ENCODE assay signal across 1 cellular context in the genomic region with DNA sequence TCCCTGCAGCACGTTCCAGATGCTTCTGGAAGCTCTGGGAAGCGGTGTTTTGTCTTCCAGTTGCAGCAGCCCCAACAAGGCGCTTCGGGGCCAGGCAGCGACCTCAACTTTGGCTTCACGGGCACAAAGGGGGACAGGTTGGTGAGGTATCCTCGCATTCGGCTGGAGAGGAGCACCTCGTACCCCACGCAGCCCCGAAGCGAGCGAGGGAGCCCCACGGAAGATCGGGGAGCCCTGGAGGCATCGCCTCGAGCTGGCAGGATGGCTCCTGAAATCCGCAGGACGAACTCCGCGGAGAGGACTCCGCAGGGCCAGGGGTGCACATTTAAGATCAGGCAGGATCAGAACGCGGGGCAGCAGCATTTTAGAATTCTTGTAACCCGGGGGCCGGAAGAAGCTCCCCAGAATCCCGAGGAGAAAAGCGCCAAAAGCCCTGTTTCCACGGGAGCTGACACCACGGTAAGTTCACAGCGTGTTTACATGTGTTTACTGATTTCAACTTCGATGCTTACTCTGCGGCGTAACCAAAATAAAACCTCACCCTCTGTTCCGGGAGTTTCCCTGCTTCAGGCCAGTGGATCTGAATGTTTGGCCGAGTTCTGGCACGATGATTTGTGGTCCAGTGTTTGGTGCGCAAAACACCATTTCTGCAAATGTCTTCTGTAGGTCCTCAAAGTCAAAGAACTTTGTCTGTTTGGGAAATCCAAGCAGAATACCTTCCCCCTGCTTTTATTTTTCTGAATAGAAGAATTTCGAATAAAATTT.
TF ChIP-seq lines count a peak whose summit lies in the region.

No MANE protein-coding gene starts in this region.

TF ChIP-seq in GM23338, 12 proteins besides CTCF, POLR2A, EP300 and RAD21:
- no peak for TF ChIP-seq EZH2phosphoT487 (IDR thresholded peaks at IDR 0.05; ENCODE audit: unreplicated experiment)
- TF ChIP-seq, protein P1, sequence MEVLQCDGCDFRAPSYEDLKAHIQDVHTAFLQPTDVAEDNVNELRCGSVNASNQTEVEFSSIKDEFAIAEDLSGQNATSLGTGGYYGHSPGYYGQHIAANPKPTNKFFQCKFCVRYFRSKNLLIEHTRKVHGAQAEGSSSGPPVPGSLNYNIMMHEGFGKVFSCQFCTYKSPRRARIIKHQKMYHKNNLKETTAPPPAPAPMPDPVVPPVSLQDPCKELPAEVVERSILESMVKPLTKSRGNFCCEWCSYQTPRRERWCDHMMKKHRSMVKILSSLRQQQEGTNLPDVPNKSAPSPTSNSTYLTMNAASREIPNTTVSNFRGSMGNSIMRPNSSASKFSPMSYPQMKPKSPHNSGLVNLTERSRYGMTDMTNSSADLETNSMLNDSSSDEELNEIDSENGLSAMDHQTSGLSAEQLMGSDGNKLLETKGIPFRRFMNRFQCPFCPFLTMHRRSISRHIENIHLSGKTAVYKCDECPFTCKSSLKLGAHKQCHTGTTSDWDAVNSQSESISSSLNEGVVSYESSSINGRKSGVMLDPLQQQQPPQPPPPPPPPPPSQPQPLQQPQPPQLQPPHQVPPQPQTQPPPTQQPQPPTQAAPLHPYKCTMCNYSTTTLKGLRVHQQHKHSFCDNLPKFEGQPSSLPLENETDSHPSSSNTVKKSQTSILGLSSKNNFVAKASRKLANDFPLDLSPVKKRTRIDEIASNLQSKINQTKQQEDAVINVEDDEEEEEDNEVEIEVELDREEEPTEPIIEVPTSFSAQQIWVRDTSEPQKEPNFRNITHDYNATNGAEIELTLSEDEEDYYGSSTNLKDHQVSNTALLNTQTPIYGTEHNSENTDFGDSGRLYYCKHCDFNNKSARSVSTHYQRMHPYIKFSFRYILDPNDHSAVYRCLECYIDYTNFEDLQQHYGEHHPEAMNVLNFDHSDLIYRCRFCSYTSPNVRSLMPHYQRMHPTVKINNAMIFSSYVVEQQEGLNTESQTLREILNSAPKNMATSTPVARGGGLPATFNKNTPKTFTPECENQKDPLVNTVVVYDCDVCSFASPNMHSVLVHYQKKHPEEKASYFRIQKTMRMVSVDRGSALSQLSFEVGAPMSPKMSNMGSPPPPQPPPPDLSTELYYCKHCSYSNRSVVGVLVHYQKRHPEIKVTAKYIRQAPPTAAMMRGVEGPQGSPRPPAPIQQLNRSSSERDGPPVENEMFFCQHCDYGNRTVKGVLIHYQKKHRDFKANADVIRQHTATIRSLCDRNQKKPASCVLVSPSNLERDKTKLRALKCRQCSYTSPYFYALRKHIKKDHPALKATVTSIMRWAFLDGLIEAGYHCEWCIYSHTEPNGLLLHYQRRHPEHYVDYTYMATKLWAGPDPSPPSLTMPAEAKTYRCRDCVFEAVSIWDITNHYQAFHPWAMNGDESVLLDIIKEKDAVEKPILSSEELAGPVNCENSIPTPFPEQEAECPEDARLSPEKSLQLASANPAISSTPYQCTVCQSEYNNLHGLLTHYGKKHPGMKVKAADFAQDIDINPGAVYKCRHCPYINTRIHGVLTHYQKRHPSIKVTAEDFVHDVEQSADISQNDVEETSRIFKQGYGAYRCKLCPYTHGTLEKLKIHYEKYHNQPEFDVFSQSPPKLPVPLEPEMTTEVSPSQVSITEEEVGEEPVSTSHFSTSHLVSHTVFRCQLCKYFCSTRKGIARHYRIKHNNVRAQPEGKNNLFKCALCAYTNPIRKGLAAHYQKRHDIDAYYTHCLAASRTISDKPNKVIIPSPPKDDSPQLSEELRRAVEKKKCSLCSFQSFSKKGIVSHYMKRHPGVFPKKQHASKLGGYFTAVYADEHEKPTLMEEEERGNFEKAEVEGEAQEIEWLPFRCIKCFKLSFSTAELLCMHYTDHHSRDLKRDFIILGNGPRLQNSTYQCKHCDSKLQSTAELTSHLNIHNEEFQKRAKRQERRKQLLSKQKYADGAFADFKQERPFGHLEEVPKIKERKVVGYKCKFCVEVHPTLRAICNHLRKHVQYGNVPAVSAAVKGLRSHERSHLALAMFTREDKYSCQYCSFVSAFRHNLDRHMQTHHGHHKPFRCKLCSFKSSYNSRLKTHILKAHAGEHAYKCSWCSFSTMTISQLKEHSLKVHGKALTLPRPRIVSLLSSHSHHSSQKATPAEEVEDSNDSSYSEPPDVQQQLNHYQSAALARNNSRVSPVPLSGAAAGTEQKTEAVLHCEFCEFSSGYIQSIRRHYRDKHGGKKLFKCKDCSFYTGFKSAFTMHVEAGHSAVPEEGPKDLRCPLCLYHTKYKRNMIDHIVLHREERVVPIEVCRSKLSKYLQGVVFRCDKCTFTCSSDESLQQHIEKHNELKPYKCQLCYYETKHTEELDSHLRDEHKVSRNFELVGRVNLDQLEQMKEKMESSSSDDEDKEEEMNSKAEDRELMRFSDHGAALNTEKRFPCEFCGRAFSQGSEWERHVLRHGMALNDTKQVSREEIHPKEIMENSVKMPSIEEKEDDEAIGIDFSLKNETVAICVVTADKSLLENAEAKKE (CRISPR knock-in tag; IDR thresholded peaks at IDR 0.05), result no peak
- TF ChIP-seq, protein P2, sequence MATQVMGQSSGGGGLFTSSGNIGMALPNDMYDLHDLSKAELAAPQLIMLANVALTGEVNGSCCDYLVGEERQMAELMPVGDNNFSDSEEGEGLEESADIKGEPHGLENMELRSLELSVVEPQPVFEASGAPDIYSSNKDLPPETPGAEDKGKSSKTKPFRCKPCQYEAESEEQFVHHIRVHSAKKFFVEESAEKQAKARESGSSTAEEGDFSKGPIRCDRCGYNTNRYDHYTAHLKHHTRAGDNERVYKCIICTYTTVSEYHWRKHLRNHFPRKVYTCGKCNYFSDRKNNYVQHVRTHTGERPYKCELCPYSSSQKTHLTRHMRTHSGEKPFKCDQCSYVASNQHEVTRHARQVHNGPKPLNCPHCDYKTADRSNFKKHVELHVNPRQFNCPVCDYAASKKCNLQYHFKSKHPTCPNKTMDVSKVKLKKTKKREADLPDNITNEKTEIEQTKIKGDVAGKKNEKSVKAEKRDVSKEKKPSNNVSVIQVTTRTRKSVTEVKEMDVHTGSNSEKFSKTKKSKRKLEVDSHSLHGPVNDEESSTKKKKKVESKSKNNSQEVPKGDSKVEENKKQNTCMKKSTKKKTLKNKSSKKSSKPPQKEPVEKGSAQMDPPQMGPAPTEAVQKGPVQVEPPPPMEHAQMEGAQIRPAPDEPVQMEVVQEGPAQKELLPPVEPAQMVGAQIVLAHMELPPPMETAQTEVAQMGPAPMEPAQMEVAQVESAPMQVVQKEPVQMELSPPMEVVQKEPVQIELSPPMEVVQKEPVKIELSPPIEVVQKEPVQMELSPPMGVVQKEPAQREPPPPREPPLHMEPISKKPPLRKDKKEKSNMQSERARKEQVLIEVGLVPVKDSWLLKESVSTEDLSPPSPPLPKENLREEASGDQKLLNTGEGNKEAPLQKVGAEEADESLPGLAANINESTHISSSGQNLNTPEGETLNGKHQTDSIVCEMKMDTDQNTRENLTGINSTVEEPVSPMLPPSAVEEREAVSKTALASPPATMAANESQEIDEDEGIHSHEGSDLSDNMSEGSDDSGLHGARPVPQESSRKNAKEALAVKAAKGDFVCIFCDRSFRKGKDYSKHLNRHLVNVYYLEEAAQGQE (IDR thresholded peaks at IDR 0.05; ENCODE audit: unreplicated experiment), result no peak
- no peak for TF ChIP-seq EZH2 (IDR thresholded peaks at IDR 0.05; ENCODE audit: low read depth, unreplicated experiment)
- TF ChIP-seq JUNB (IDR thresholded peaks at IDR 0.05; ENCODE audit: unreplicated experiment), result no peak
- no peak for TF ChIP-seq ZNF114 (CRISPR knock-in tag; IDR thresholded peaks at IDR 0.05)
- TF ChIP-seq CREB1 (CRISPR knock-in tag; IDR thresholded peaks at IDR 0.05; ENCODE audit: low read depth), result no peak
- TF ChIP-seq, protein P3, sequence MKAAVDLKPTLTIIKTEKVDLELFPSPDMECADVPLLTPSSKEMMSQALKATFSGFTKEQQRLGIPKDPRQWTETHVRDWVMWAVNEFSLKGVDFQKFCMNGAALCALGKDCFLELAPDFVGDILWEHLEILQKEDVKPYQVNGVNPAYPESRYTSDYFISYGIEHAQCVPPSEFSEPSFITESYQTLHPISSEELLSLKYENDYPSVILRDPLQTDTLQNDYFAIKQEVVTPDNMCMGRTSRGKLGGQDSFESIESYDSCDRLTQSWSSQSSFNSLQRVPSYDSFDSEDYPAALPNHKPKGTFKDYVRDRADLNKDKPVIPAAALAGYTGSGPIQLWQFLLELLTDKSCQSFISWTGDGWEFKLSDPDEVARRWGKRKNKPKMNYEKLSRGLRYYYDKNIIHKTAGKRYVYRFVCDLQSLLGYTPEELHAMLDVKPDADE (IDR thresholded peaks at IDR 0.05), result no peak
- no peak for TF ChIP-seq STAT1 (IDR thresholded peaks at IDR 0.05; ENCODE audit: unreplicated experiment)
- no peak for TF ChIP-seq POLR2AphosphoS5 (IDR thresholded peaks at IDR 0.05; ENCODE audit: low read depth)
- TF ChIP-seq NANOG (IDR thresholded peaks at IDR 0.05; ENCODE audit: borderline replicate concordance), result no peak
- TF ChIP-seq ZNF331 (CRISPR knock-in tag; IDR thresholded peaks at IDR 0.05; ENCODE audit: low read depth), result no peak
TF ChIP-seq in GM23338: peak in this region for 0.
